ENCODE assay signal across 20 cellular contexts in the genomic region with DNA sequence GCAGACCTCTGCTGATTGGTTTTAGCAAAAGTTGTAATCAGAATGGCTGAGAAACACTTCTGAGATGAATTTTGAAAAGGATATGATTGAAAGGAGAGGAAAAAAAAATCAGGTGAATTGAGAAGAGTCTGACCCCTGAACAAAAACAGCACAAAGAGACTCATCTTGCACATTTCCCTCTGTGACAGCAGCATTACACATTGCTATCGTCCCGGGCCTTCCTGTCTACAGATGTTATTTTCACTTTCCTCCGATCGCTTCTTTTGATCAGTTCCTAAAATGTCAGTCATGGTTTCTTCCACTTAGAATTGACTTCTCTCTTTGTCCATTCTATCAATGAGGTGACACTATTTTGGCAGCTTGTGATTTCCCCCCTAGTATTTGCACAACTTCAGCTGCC.
A peak's percentile ranks its signal among the peaks of the same experiment; 100 is the strongest.
DNase-seq lines count a peak whose midpoint lies in the region; ATAC-seq lines count a peak whose summit lies in the region.
"Had no signal": no experiment of that assay in that cellular context is flagged by ENCODE, and none has a peak within 500 bp of the region (broad histone marks: within the 10 kb centered on the region; RNA-seq: fewer than 3 reads in every experiment).

No MANE protein-coding gene starts in this region.

- no peak overlapping the region for H3K27ac Mint-ChIP-seq in activated T-helper 17 cell treated with anti-CD3 and anti-CD28 coated beads, Interleukin-2, amount 50 U/mL, for 72 hours
- H3K27ac Mint-ChIP-seq: HFFc6, IgD-negative memory B cell, neural progenitor cell, progenitor cell of endocrine pancreas had no signal

- no peaks in the 10 kb centered on the region for H3K4me1 Mint-ChIP-seq in activated T-helper 17 cell treated with anti-CD3 and anti-CD28 coated beads, Interleukin-2, amount 50 U/mL, for 72 hours

- ATAC-seq in HG02798 (IDR thresholded peaks at IDR 0.05; ENCODE audit: poor library complexity, unreplicated experiment) = peak; percentile 48
- ATAC-seq in activated T-helper 17 cell treated with anti-CD3 and anti-CD28 coated beads, Interleukin-2, amount 50 U/mL, for 72 hours (replicated peaks) = no peak
- no peak for ATAC-seq in HG02885 (IDR thresholded peaks at IDR 0.05; ENCODE audit: poor library complexity, unreplicated experiment)
- ATAC-seq in HG03457 (IDR thresholded peaks at IDR 0.05; ENCODE audit: unreplicated experiment) = no peak
- ATAC-seq: SK-N-SH treated with all-trans-retinoic acid at 6 μM for 48 hours had no signal

- no peaks in the 10 kb centered on the region for H3K36me3 Mint-ChIP-seq in activated T-helper 17 cell treated with anti-CD3 and anti-CD28 coated beads, Interleukin-2, amount 50 U/mL, for 72 hours (ENCODE audit: low read depth)
- H3K36me3 Mint-ChIP-seq: IgD-negative memory B cell had no signal

- H3K4me3 Mint-ChIP-seq in activated T-helper 17 cell treated with anti-CD3 and anti-CD28 coated beads, Interleukin-2, amount 50 U/mL, for 72 hours = peak overlapping the region; percentile 21
- H3K4me3 Mint-ChIP-seq: HFFc6, neural progenitor cell had no signal

- peak; percentile 3 for DNase-seq in stimulated activated CD4-positive, alpha-beta T cell treated with anti-CD3 and anti-CD28 coated beads, Interleukin-1b, Interleukin-23, amount 100 ng/mL, for 48 hours
- no peak for DNase-seq in stimulated activated CD4-positive, alpha-beta T cell treated with anti-CD3 and anti-CD28 coated beads, Interleukin-15, amount 100 ng/mL, for 24 hours
- DNase-seq in HPDE6-E6E7 (ENCODE audit: extremely low spot score) = no peak
- DNase-seq: activated effector memory CD4-positive, alpha-beta T cell treated with Interleukin-2 at 50 U/mL for 16 hours; Caco-2; foreskin fibroblast; HFFc6; left ventricle myocardium inferior; NCI-H1417 treated with DMSO at 0.1 percent for 48 hours; NCI-H2107; NCI-H510A; stimulated activated naive CD4-positive, alpha-beta T cell treated with Interleukin-2 at 50 U/mL for 16 hours had no signal

- H3K27me3 Mint-ChIP-seq in activated T-helper 17 cell treated with anti-CD3 and anti-CD28 coated beads, Interleukin-2, amount 50 U/mL, for 72 hours = no peaks in the 10 kb centered on the region
- H3K27me3 Mint-ChIP-seq: progenitor cell of endocrine pancreas had no signal

- no peaks in the 10 kb centered on the region for H3K9me3 Mint-ChIP-seq in activated T-helper 17 cell treated with anti-CD3 and anti-CD28 coated beads, Interleukin-2, amount 50 U/mL, for 72 hours
- H3K9me3 Mint-ChIP-seq: IgD-negative memory B cell had no signal
